Comparison of ENCODE assay signal across 8 cellular contexts in genomic region chr6:148746363-148747144, GRCh38. TPM values are rescaled to one million over a fixed set of nuclear protein-coding genes. Genes with fewer than 3 reads are reported as not detected.
DNase-seq lines count a peak whose midpoint lies in the region; ATAC-seq, FAIRE-seq and TF ChIP-seq lines count a peak whose summit lies in the region.

A gene with protein sequence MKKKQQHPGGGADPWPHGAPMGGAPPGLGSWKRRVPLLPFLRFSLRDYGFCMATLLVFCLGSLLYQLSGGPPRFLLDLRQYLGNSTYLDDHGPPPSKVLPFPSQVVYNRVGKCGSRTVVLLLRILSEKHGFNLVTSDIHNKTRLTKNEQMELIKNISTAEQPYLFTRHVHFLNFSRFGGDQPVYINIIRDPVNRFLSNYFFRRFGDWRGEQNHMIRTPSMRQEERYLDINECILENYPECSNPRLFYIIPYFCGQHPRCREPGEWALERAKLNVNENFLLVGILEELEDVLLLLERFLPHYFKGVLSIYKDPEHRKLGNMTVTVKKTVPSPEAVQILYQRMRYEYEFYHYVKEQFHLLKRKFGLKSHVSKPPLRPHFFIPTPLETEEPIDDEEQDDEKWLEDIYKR (plus strand): TSS chr6:148747030. CDS start chr6:148747431, 401 bp downstream.

- peak within 1 kb of the TSS; percentile 89 for H3K4me2 ChIP-seq in GM23248 (ENCODE audit: unreplicated experiment)

- H3K27me3 ChIP-seq in GM23248 (replicated peaks; ENCODE audit: insufficient read depth) (no peaks in the 10 kb centered on the region), WERI-Rb-1 (ENCODE audit: insufficient read depth, low read depth, severe bottlenecking) (peaks cover 46% of the 10 kb centered on the region), kidney epithelial cell (ENCODE audit: control insufficient read depth, insufficient read depth, low read length) (peaks cover 9% of the 10 kb centered on the region)

- H3K9me3 ChIP-seq in GM23248 (ENCODE audit: low read depth) (no peaks in the 10 kb centered on the region), WERI-Rb-1 (ENCODE audit: severe bottlenecking) (no peaks in the 10 kb centered on the region)

- no peaks in the 10 kb centered on the region for H3K36me3 ChIP-seq in GM23248 (ENCODE audit: low read depth)
- H3K36me3 ChIP-seq in WERI-Rb-1, result no peaks in the 10 kb centered on the region
- H3K36me3 ChIP-seq in kidney epithelial cell (ENCODE audit: control insufficient read depth, insufficient read depth, low read length), result no peaks in the 10 kb centered on the region

- H3K27ac Mint-ChIP-seq in chondrocyte (ENCODE audit: unreplicated experiment), result peak within 1 kb of the TSS; percentile 96

- no peaks in the 10 kb centered on the region for H3K9me3 Mint-ChIP-seq in chondrocyte (ENCODE audit: low read depth)

- H3K27ac ChIP-seq in GM23248, result peak within 1 kb of the TSS; percentile 79
- H3K27ac ChIP-seq in WERI-Rb-1, result no peak within 1 kb of the TSS

- peaks cover 35% of the 10 kb centered on the region for H3K79me2 ChIP-seq in GM23248 (ENCODE audit: insufficient read depth)

- H3K4me1 Mint-ChIP-seq in chondrocyte (ENCODE audit: low read depth), result peaks cover 21% of the 10 kb centered on the region

- H3K4me3 ChIP-seq in GM23248 (peak within 1 kb of the TSS; percentile 83), WERI-Rb-1 (ENCODE audit: low read depth, low read length) (peak within 1 kb of the TSS; percentile 65), kidney epithelial cell (ENCODE audit: low read depth, low read length) (peak within 1 kb of the TSS; percentile 65)

- H4K20me1 ChIP-seq in GM23248 (ENCODE audit: insufficient read depth), result no peaks in the 10 kb centered on the region

- H3F3A ChIP-seq in GM23248 (ENCODE audit: insufficient read depth), result peaks cover 13% of the 10 kb centered on the region

- H3K9me2 ChIP-seq in GM23248 (ENCODE audit: insufficient read depth), result no peaks in the 10 kb centered on the region

- H2AFZ ChIP-seq in GM23248, result peak within 1 kb of the TSS; percentile 81

- peaks cover 1% of the 10 kb centered on the region for H3K36me3 Mint-ChIP-seq in chondrocyte (ENCODE audit: low read depth)

- in situ Hi-C loops in GM23248 (cut with MboI), result loop anchor here (10.0 kb wide), 1 partner anchor 198 kb away; no protein-coding TSS in a partner anchor

- no peak for FAIRE-seq in D721Med (lab: Jason Lieb, UNC)

- 1 to 3% methylated on average over 26 to 47 of the region's 50 CpGs for WGBS in GM23248 (ENCODE audit: low coverage in 1 of 2, low lambda C conversion rate in 2 of 2, missing lambda C conversion rate in 2 of 2), 2 experiments

- H3K4me3 Mint-ChIP-seq in chondrocyte (ENCODE audit: unreplicated experiment), result peak within 1 kb of the TSS; percentile 88

- H3K4me1 ChIP-seq in GM23248 (ENCODE audit: insufficient read depth), result peaks cover 26% of the 10 kb centered on the region

- DNase-seq in D721Med (ENCODE audit: insufficient read length, low spot score), result no peak
- peak; percentile 96 for DNase-seq in GM23248
- DNase-seq in NCI-H1105 treated with DMSO at 0.1 percent for 48 hours (lab: John Stamatoyannopoulos, UW), result peak; percentile 69
- peak; percentile 46 for DNase-seq in WERI-Rb-1
- DNase-seq in chondrocyte (ENCODE audit: low spot score), result peak; percentile 92
- peak; percentile 59 for DNase-seq in kidney epithelial cell (ENCODE audit: low read depth)
- peak; percentile 16 to 41 for DNase-seq in stimulated activated CD4-positive, alpha-beta T cell treated with anti-CD3 and anti-CD28 coated beads, Interleukin-12 subunit alpha, Interleukin-12 subunit beta, amount 100 ng/mL, for 24 hours (ENCODE audit: low read depth in 2 of 2)

- no peaks in the 10 kb centered on the region for H3K27me3 Mint-ChIP-seq in chondrocyte (ENCODE audit: low read depth)

- peak within 1 kb of the TSS; percentile 87 for H3K9ac ChIP-seq in GM23248

- TF ChIP-seq CTCF in D721Med (IDR thresholded peaks at IDR 0.05; ENCODE audit: insufficient read depth, missing control alignments) (peak; percentile 53), WERI-Rb-1 (IDR thresholded peaks at IDR 0.05; ENCODE audit: low read depth, low read length) (peak; percentile 31; the same call in 1 of the 2 replicates), chondrocyte (IDR thresholded peaks at IDR 0.05) (peak; percentile 78), kidney epithelial cell (IDR thresholded peaks at IDR 0.05; ENCODE audit: insufficient read depth, low read length, poor library complexity, severe bottlenecking) (peak; percentile 54)

- no peak for ATAC-seq in GM18520 (IDR thresholded peaks at IDR 0.05; ENCODE audit: unreplicated experiment)

RNA-seq across cellular contexts. Expression of the gene that starts here (rescaled TPM):
- total RNA-seq in GM23248 (2014; rRNA removed; shearing (Covaris generic)), result 23.1 and 23.3 TPM in 2 replicates
- polyA plus RNA-seq in GM23248 (2016; fragmentation: Nextera tagmentation; extraction: Ambion mirVana), result 10.1 and 11.2 TPM in 2 replicates
- total RNA-seq in chondrocyte (17.1 to 22.3 TPM (median 18.1 TPM) in 3 replicates), kidney epithelial cell (3.5 and 5.2 TPM in 2 replicates)
